20 cellular contexts compared by ENCODE assay signal in genomic region chr13:112912726-112913440, GRCh38. TPM values are rescaled to one million over a fixed set of nuclear protein-coding genes. Genes with fewer than 3 reads are reported as not detected.
DNase-seq lines count a peak whose midpoint lies in the region; ATAC-seq, FAIRE-seq and TF ChIP-seq lines count a peak whose summit lies in the region.
"Had no signal": no experiment of that assay in that cellular context is flagged by ENCODE, and none has a peak within 500 bp of the region (broad histone marks: within the 10 kb centered on the region; RNA-seq: fewer than 3 reads in every experiment).

No MANE protein-coding gene starts in this region.

- H3K27me3 Mint-ChIP-seq in natural killer cell treated with Interleukin-12 subunit alpha and Interleukin-12 subunit beta and Interleukin-15 and Interleukin-18, amount 100 ng/mL, for 72 hours: peaks cover 10 to 14% of the 10 kb centered on the region in 2 donors
- H3K27me3 Mint-ChIP-seq in natural killer cell (ENCODE audit: low read depth in 2 of 2): peaks cover 0 to 8% of the 10 kb centered on the region in 2 donors

- no peak for ATAC-seq in natural killer cell treated with Interleukin-12 subunit alpha and Interleukin-12 subunit beta and Interleukin-15 and Interleukin-18, amount 100 ng/mL, for 72 hours
- no peak for ATAC-seq in natural killer cell
- ATAC-seq in HG02571 (IDR thresholded peaks at IDR 0.05; ENCODE audit: unreplicated experiment): no peak
- ATAC-seq: A549; CD8-positive, alpha-beta T cell had no signal

- no peak overlapping the region for H3K4me3 Mint-ChIP-seq in natural killer cell treated with Interleukin-12 subunit alpha and Interleukin-12 subunit beta and Interleukin-15 and Interleukin-18, amount 100 ng/mL, for 72 hours
- H3K4me3 Mint-ChIP-seq in natural killer cell: no peak overlapping the region
- H3K4me3 Mint-ChIP-seq: CD14-positive monocyte; CD8-positive, alpha-beta T cell had no signal

- H3K27ac Mint-ChIP-seq in natural killer cell treated with Interleukin-12 subunit alpha and Interleukin-12 subunit beta and Interleukin-15 and Interleukin-18, amount 100 ng/mL, for 72 hours: no peak overlapping the region
- no peak overlapping the region for H3K27ac Mint-ChIP-seq in natural killer cell
- H3K27ac Mint-ChIP-seq: CD14-positive monocyte; CD8-positive, alpha-beta T cell had no signal

- H2AFZ ChIP-seq in osteoblast (ENCODE audit: low read length): no peak overlapping the region

- H3K27me3 ChIP-seq in osteoblast (ENCODE audit: insufficient read depth, low read length): peaks cover 37% of the 10 kb centered on the region
- H3K27me3 ChIP-seq: BE2C had no signal

- H3K36me3 ChIP-seq in osteoblast (ENCODE audit: insufficient read depth, low read length): no peaks in the 10 kb centered on the region
- H3K36me3 ChIP-seq: BE2C had no signal

- DNase-seq in natural killer cell treated with Interleukin-12 subunit alpha and Interleukin-12 subunit beta and Interleukin-15 and Interleukin-18, amount 100 ng/mL, for 72 hours (ENCODE audit: low spot score): peak; percentile 2
- no peak for DNase-seq in natural killer cell
- no peak for DNase-seq in HTR-8/SVneo (ENCODE audit: insufficient read length, low spot score)
- peak; percentile 68 for DNase-seq in osteoblast (ENCODE audit: insufficient read length, low spot score, missing footprints)
- no peak for DNase-seq in NCI-H128 (lab: John Stamatoyannopoulos, UW; ENCODE audit: unreplicated experiment)
- DNase-seq: BE2C; CD8-positive, alpha-beta T cell; COR-L47; DMS153; DMS79 treated with DMSO at 0.1 percent for 48 hours; EL; GOT3; HCEC 1CT had no signal

- H3K79me2 ChIP-seq in osteoblast (ENCODE audit: insufficient read depth, low read length): no peaks in the 10 kb centered on the region

- no peaks in the 10 kb centered on the region for H3K4me1 ChIP-seq in osteoblast (ENCODE audit: insufficient read depth, low read length)
- H3K4me1 ChIP-seq: A549, BE2C had no signal

- FAIRE-seq in HTR-8/SVneo (lab: Jason Lieb, UNC): peak; percentile 83
- FAIRE-seq: A549, D721Med, G401.6, GM12892, GM19239 had no signal

- TF ChIP-seq CTCF in natural killer cell (IDR thresholded peaks at IDR 0.05) (no peak), osteoblast (IDR thresholded peaks at IDR 0.05; ENCODE audit: extremely low read depth, low read depth, low read length) (no peak)

- H3K4me3 ChIP-seq in osteoblast (ENCODE audit: insufficient read depth, low read length): no peak overlapping the region
- H3K4me3 ChIP-seq: A549 had no signal

- H3K27ac ChIP-seq in osteoblast (ENCODE audit: low read depth, low read length): no peak overlapping the region
- H3K27ac ChIP-seq: A549 had no signal

- H3K36me3 Mint-ChIP-seq in natural killer cell treated with Interleukin-12 subunit alpha and Interleukin-12 subunit beta and Interleukin-15 and Interleukin-18, amount 100 ng/mL, for 72 hours: no peaks in the 10 kb centered on the region
- no peaks in the 10 kb centered on the region for H3K36me3 Mint-ChIP-seq in natural killer cell
- H3K36me3 Mint-ChIP-seq: CD14-positive monocyte; CD8-positive, alpha-beta T cell had no signal

- no peak overlapping the region for H3K4me2 ChIP-seq in osteoblast (ENCODE audit: insufficient read depth, low read length)
- H3K4me2 ChIP-seq: A549 had no signal

- H3K9me3 ChIP-seq in osteoblast (ENCODE audit: low read depth, low read length): no peaks in the 10 kb centered on the region
- H3K9me3 ChIP-seq: A549, BE2C had no signal

- H3K4me1 Mint-ChIP-seq in natural killer cell treated with Interleukin-12 subunit alpha and Interleukin-12 subunit beta and Interleukin-15 and Interleukin-18, amount 100 ng/mL, for 72 hours (ENCODE audit: low read depth in 2 of 2): no peaks in the 10 kb centered on the region
- no peaks in the 10 kb centered on the region for H3K4me1 Mint-ChIP-seq in natural killer cell
- H3K4me1 Mint-ChIP-seq: CD14-positive monocyte had no signal

- no peaks in the 10 kb centered on the region for H4K20me1 ChIP-seq in osteoblast (ENCODE audit: insufficient read depth, low read length)

- intact Hi-C loops in natural killer cell (cut with micrococcal nuclease): no loop called here

- H3K9me3 Mint-ChIP-seq in natural killer cell treated with Interleukin-12 subunit alpha and Interleukin-12 subunit beta and Interleukin-15 and Interleukin-18, amount 100 ng/mL, for 72 hours: no peaks in the 10 kb centered on the region
- no peaks in the 10 kb centered on the region for H3K9me3 Mint-ChIP-seq in natural killer cell
- H3K9me3 Mint-ChIP-seq: CD8-positive, alpha-beta T cell had no signal

RNA-seq across cellular contexts. Expression of gene MCF2L, which starts 56.1 kb away (rescaled TPM):
- under 1 TPM; 0.56 to 0.74 TPM for total RNA-seq in natural killer cell treated with Interleukin-12 subunit alpha and Interleukin-12 subunit beta and Interleukin-15 and Interleukin-18, amount 100 ng/mL, for 72 hours
- total RNA-seq in natural killer cell (1 to 10 TPM; 1.7 to 3.0 (median 3.0) TPM), osteoblast (6.5 TPM in 2 replicates)

Comparison
In these comparisons a context has a peak if more than half of its experiments do, and no peak if none do; other contexts are left out.
1. DNase-seq: peak in natural killer cell treated with Interleukin-12 subunit alpha and Interleukin-12 subunit beta and Interleukin-15 and Interleukin-18, amount 100 ng/mL, for 72 hours (single experiment) and osteoblast (single experiment); none in natural killer cell (single experiment), HTR-8/SVneo (single experiment) and NCI-H128 (single experiment).